Comparison of ENCODE assay signal across 14 cellular contexts in genomic region chr5:141882594-141883183, GRCh38. TPM values are rescaled to one million over a fixed set of nuclear protein-coding genes. Genes with fewer than 3 reads are reported as not detected.
A peak's percentile ranks its signal among the peaks of the same experiment; 100 is the strongest.
DNase-seq lines count a peak whose midpoint lies in the region; ATAC-seq lines count a peak whose summit lies in the region.
"Had no signal": no experiment of that assay in that cellular context is flagged by ENCODE, and none has a peak within 500 bp of the region (broad histone marks: within the 10 kb centered on the region; RNA-seq: fewer than 3 reads in every experiment).

No MANE protein-coding gene starts in this region.

- no peak for ATAC-seq in stimulated activated naive CD8-positive, alpha-beta T cell treated with anti-CD3 and anti-CD28 coated beads, Interleukin-15, Interleukin-2, amounts not matched to agents 100 U/mL and 50 U/mL, for 24 hours
- no peak for ATAC-seq in GM19395 (IDR thresholded peaks at IDR 0.05; ENCODE audit: unreplicated experiment)
- ATAC-seq: activated CD4-positive, CD25-positive, alpha-beta regulatory T cell treated with anti-CD3 and anti-CD28 coated beads, Interleukin-2, amount 50 U/mL, for 24 hours had no signal

- in situ Hi-C loops in G401 (cut with HindIII; ENCODE audit: low sequenced_read_pairs): no loop called here

- H2AK5ac ChIP-seq in neuronal stem cell (ENCODE audit: low read depth, low read length): peak overlapping the region; percentile 36

- no peak overlapping the region for H3K4ac ChIP-seq in neuronal stem cell (ENCODE audit: low read length)

- H3K9me3 ChIP-seq in neuronal stem cell (replicated peaks in 1 of 2; ENCODE audit: control insufficient read depth in 2 of 2, insufficient read depth in 1 of 2, low read depth in 1 of 2, low read length in 2 of 2) (no peaks in the 10 kb centered on the region), MG63 (no peaks in the 10 kb centered on the region; the same call in 1 of the 2 replicates)
- H3K9me3 ChIP-seq: colonic mucosa had no signal

- H3K27ac ChIP-seq in neuronal stem cell (replicated peaks; ENCODE audit: low read length): no peak overlapping the region
- H3K27ac ChIP-seq: colonic mucosa had no signal

- WGBS in neuronal stem cell (ENCODE audit: extremely low coverage in 2 of 2, insufficient read length in 2 of 2, insufficient replicate concordance in 1 of 2), 2 donors: no CpG with 5 or more reads among the region's 13 CpGs

- no peak overlapping the region for H2BK15ac ChIP-seq in neuronal stem cell (ENCODE audit: low read length)

- peak overlapping the region; percentile 79 for H2AFZ ChIP-seq in neuronal stem cell (ENCODE audit: low read length)

- peak overlapping the region; percentile 58 for H3K18ac ChIP-seq in neuronal stem cell (ENCODE audit: low read length)

- no peak overlapping the region for H4K91ac ChIP-seq in neuronal stem cell (ENCODE audit: low read depth, low read length, poor library complexity)

- no peaks in the 10 kb centered on the region for H3K36me3 ChIP-seq in neuronal stem cell (replicated peaks in 1 of 2; ENCODE audit: control insufficient read depth in 2 of 2, insufficient read depth in 2 of 2, low read length in 2 of 2)
- no peaks in the 10 kb centered on the region for H3K36me3 ChIP-seq in MG63
- H3K36me3 ChIP-seq: colonic mucosa had no signal

- no peak overlapping the region for H3K14ac ChIP-seq in neuronal stem cell (ENCODE audit: low read length)

- no peak overlapping the region for H3K23ac ChIP-seq in neuronal stem cell (ENCODE audit: low read depth, low read length, poor library complexity)

- DNase-seq in G401 (ENCODE audit: low spot score): peak; percentile 98
- peak; percentile 17 for DNase-seq in NCI-H446 treated with DMSO at 0.1 percent for 48 hours (lab: John Stamatoyannopoulos, UW)
- DNase-seq in foreskin melanocyte: peak; percentile 84
- DNase-seq in neuronal stem cell (ENCODE audit: low spot score): no peak
- DNase-seq in MG63: no peak
- DNase-seq in stimulated activated naive CD8-positive, alpha-beta T cell treated with anti-CD3 and anti-CD28 coated beads, Interleukin-15, Interleukin-2, amounts not matched to agents 100 U/mL and 50 U/mL, for 24 hours: no peak
- no peak for DNase-seq in dedifferentiated amniotic fluid mesenchymal stem cell (ENCODE audit: extremely low spot score)
- DNase-seq: activated effector memory CD4-positive, alpha-beta T cell treated with anti-CD3 and anti-CD28 coated beads, Interleukin-2, amount 50 U/mL, for 16 hours; colonic mucosa; NCI-H2107; SHP77 treated with DMSO at 0.1 percent for 48 hours; stimulated activated CD4-positive, alpha-beta T cell treated with anti-CD3 and anti-CD28 coated beads, Interleukin-1b, Interleukin-23, amount 100 ng/mL, for 48 hours had no signal

- H3K27me3 ChIP-seq in neuronal stem cell (ENCODE audit: control insufficient read depth in 3 of 3, insufficient read depth in 3 of 3, low read depth in 1 of 3, low read length in 3 of 3) (peaks cover 0 to 7% (median 0%) of the 10 kb centered on the region in 3 experiments), MG63 (peaks cover 62% of the 10 kb centered on the region)

- peaks cover 34 to 45% of the 10 kb centered on the region in 2 donors for H3K4me1 ChIP-seq in neuronal stem cell (ENCODE audit: control insufficient read depth in 2 of 2, insufficient read depth in 1 of 2, low read depth in 1 of 2, low read length in 2 of 2)
- H3K4me1 ChIP-seq: colonic mucosa had no signal

- H3K79me1 ChIP-seq in neuronal stem cell (ENCODE audit: low read depth, low read length): peaks cover 1% of the 10 kb centered on the region

- H2BK120ac ChIP-seq in neuronal stem cell (ENCODE audit: low read depth, low read length): no peak overlapping the region

- H2BK12ac ChIP-seq in neuronal stem cell (ENCODE audit: low read length): no peak overlapping the region

- peak overlapping the region; percentile 77 for H3K4me2 ChIP-seq in neuronal stem cell (ENCODE audit: insufficient read depth, low read length, poor library complexity, severe bottlenecking)

- H4K8ac ChIP-seq in neuronal stem cell (ENCODE audit: low read depth, low read length): no peak overlapping the region

- no peak overlapping the region for H2BK5ac ChIP-seq in neuronal stem cell (ENCODE audit: low read length)

- H3K4me3 ChIP-seq in neuronal stem cell (ENCODE audit: low read length in 2 of 2) (peak overlapping the region; percentile 56 to 58), MG63 (no peak overlapping the region)
- H3K4me3 ChIP-seq: colonic mucosa had no signal

- no peak overlapping the region for H3K9ac ChIP-seq in neuronal stem cell (ENCODE audit: low read depth, low read length, poor library complexity)

RNA-seq across cellular contexts. Expression of gene PCDH1, which starts 4.5 kb away (rescaled TPM):
- 1.2 and 1.8 TPM in 2 replicates for total RNA-seq in G401 (2014; rRNA removed; shearing (Covaris generic))
- 7.6 TPM for polyA plus RNA-seq in neuronal stem cell (2013, experiment 1 of 2)
- 7.7 TPM for polyA plus RNA-seq in neuronal stem cell (2013, experiment 2 of 2)
- 3.8 and 12.8 TPM in 2 replicates for total RNA-seq in MG63 (2014; rRNA removed; shearing (Covaris generic); ENCODE audit: low replicate concordance)

RNA-seq across cellular contexts. Expression of gene DELE1, which starts 41.0 kb away (rescaled TPM):
- 87.4 and 96.0 TPM in 2 replicates for total RNA-seq in G401 (2014; rRNA removed; shearing (Covaris generic))
- 40.3 TPM for polyA plus RNA-seq in neuronal stem cell (2013, experiment 1 of 2)
- polyA plus RNA-seq in neuronal stem cell (2013, experiment 2 of 2): 38.7 TPM
- 84.9 and 95.9 TPM in 2 replicates for total RNA-seq in MG63 (2014; rRNA removed; shearing (Covaris generic); ENCODE audit: low replicate concordance)

Comparison
In these comparisons a context has a peak if more than half of its experiments do, and no peak if none do; other contexts are left out.
1. DNase-seq: peak in G401 (single experiment), NCI-H446 treated with DMSO at 0.1 percent for 48 hours (single experiment) and foreskin melanocyte (single experiment); none in neuronal stem cell (single experiment), MG63 (single experiment), stimulated activated naive CD8-positive, alpha-beta T cell treated with anti-CD3 and anti-CD28 coated beads, Interleukin-15, Interleukin-2, amounts not matched to agents 100 U/mL and 50 U/mL, for 24 hours (single experiment) and dedifferentiated amniotic fluid mesenchymal stem cell (single experiment).